8 cellular contexts compared by ENCODE assay signal in genomic region chr1:214602764-214603657, GRCh38.
DNase-seq lines count a peak whose midpoint lies in the region; ATAC-seq and TF ChIP-seq lines count a peak whose summit lies in the region.

Gene CENPF (plus strand): TSS chr1:214603195. CDS start chr1:214613755, 10,560 bp downstream.

- TF ChIP-seq CTCF in WI38 (IDR thresholded peaks at IDR 0.05; ENCODE audit: low read depth, low read length) = no peak

- peak within 1 kb of the TSS; percentile 71 for H3K4me3 ChIP-seq in WI38 (ENCODE audit: low read depth, low read length)

- peak; percentile 99 for ATAC-seq in GM18907 (IDR thresholded peaks at IDR 0.05; ENCODE audit: unreplicated experiment)
- peak; percentile 98 for ATAC-seq in HG03159 (IDR thresholded peaks at IDR 0.05; ENCODE audit: unreplicated experiment)

- DNase-seq in AG08396 (ENCODE audit: low spot score) = peak; percentile 99
- DNase-seq in NCI-H2227 treated with DMSO at 0.1 percent for 48 hours (lab: John Stamatoyannopoulos, UW) = peak; percentile 100
- peak; percentile 56 to 98 (median 92) for DNase-seq in caudate nucleus (lab: John Stamatoyannopoulos, UW)
- peak; percentile 99 for DNase-seq in inferior parietal cortex (ENCODE audit: extremely low spot score)
- peak; percentile 84 to 88 for DNase-seq in stimulated activated CD4-positive, alpha-beta T cell treated with anti-CD3 and anti-CD28 coated beads, Interleukin-12 subunit alpha, Interleukin-12 subunit beta, amount 100 ng/mL, for 24 hours (ENCODE audit: low read depth in 2 of 2)

- no peak within 1 kb of the TSS for H3K27ac ChIP-seq in caudate nucleus (ENCODE audit: low read depth, low read length)
